In the genomic region with DNA sequence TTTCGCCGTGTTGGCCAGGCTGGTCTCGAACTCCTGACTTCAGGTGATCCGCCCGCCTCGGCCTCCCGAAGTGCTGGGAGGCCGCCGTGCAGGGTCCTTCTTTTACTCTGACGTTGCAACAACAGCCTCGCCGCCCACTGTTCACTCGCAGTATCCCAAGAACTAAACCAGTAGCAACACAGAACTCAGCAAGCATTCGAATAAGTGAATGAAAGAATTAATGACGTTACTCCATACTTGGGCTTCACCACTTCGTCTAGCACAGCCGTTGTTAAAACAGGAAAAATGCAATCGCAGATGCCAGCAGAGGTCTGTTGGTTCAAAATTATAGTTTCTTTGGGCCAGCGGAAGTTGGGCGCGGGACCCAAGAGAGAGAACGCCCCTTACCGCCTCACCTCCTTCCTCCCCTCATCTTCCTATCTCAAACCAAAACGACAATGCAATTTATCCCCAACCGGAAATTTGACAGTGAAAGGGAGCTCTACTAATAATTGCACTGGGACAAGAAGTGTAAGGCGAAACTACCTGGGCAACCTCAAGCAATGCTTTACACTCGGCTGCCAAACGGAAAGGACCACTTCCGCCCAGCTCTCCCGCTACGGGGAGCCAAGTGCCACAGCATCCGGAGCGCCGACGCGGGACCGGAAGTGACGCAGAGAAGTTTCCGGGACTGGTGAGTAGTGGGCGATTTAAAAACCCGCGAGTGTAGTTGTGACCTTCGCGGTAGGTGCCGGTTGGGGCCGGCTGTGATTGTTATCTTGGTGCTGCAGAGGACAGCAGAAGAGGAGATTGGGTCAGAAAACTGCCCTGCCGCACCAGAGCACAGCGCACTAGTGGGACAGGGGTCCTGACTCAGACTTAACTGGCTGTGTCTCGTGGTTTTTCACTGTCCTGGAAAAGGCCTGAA, we compare ENCODE assay signal across 8 cellular contexts. TPM values are rescaled to one million over a fixed set of nuclear protein-coding genes. Genes with fewer than 3 reads are reported as not detected.
DNase-seq lines count a peak whose midpoint lies in the region; ATAC-seq, FAIRE-seq and TF ChIP-seq lines count a peak whose summit lies in the region.

TSS of gene NIF3L1 (plus strand) at position 653 of the 907 bp plus-strand sequence. CDS start 2,573 bp downstream, outside the sequence.
TSS of gene PPIL3 (minus strand) at position 359 of the 907 bp plus-strand sequence. CDS start 1,462 bp downstream, outside the sequence.

- H3K27me3 ChIP-seq in adrenal gland (no peaks in the 10 kb centered on the region), heart left ventricle (no peaks in the 10 kb centered on the region), upper lobe of left lung (no peaks in the 10 kb centered on the region)

- peaks cover 8 to 26% of the 10 kb centered on the region in 2 donors for H3K4me1 ChIP-seq in adrenal gland (replicated peaks in 1 of 2)
- H3K4me1 ChIP-seq in heart left ventricle, result peaks cover 0 to 30% (median 13%) of the 10 kb centered on the region in 12 donors
- peaks cover 18 to 31% (median 21%) of the 10 kb centered on the region in 4 donors for H3K4me1 ChIP-seq in upper lobe of left lung

- peaks cover 0 to 24% of the 10 kb centered on the region in 2 donors for H3K36me3 ChIP-seq in adrenal gland (replicated peaks in 1 of 2)
- H3K36me3 ChIP-seq in heart left ventricle, result peaks cover 0 to 39% (median 32%) of the 10 kb centered on the region in 9 donors
- H3K36me3 ChIP-seq in upper lobe of left lung, result peaks cover 3 to 28% (median 11%) of the 10 kb centered on the region in 4 donors

- intact Hi-C loops in adrenal gland (cut with DNase I) (no loop called here), heart left ventricle (cut with DNase I) (loop anchor here in 5 of 10 donors (1.0 to 10.0 kb wide), 7 partner anchors 24 to 176 kb away; partner anchors contain the start of genes CLK1 (in 2 of the 5), BZW1 (in 1 of the 5) and ORC2 (in 1 of the 5)), posterior cingulate gyrus (cut with DNase I) (loop anchor here (2.0 kb wide), 1 partner anchor 24 kb away; the partner anchor contains the start of gene CLK1)

- peak; percentile 68 for TF ChIP-seq POLR2A in GM12891 (IDR thresholded peaks at IDR 0.05; ENCODE audit: low read depth, low read length)
- TF ChIP-seq POLR2A in adrenal gland (IDR thresholded peaks at IDR 0.05), result peak; percentile 30 to 70
- TF ChIP-seq POLR2A in heart left ventricle (IDR thresholded peaks at IDR 0.05), result peak in 1 of 2 donors; percentile 48
- peak in 3 of 4 donors; percentile 55 to 73 (median 72) for TF ChIP-seq POLR2A in upper lobe of left lung (IDR thresholded peaks at IDR 0.05)

- DNase-seq in GM12891 (ENCODE audit: insufficient read length, low spot score), result peak; percentile 66
- DNase-seq in NCI-H146 (lab: John Stamatoyannopoulos, UW), result peak; percentile 93
- DNase-seq in T-helper 1 cell, result peak; percentile 88 to 99 (median 93)
- DNase-seq in adrenal gland, result peak; percentile 95 to 98 (median 98)
- peak; percentile 95 to 97 (median 97) for DNase-seq in heart left ventricle
- DNase-seq in posterior cingulate gyrus, result peak; percentile 88 to 99 (median 95)
- DNase-seq in upper lobe of left lung, result peak; percentile 97

- TF ChIP-seq EP300 in upper lobe of left lung (IDR thresholded peaks at IDR 0.05), result peak in 2 of 4 donors; percentile 7 to 9

- H3K27ac ChIP-seq in adrenal gland (peak within 1 kb of the TSS; percentile 91 to 99 (median 96)), heart left ventricle (peak within 1 kb of the TSS; percentile 65 to 97 (median 92)), upper lobe of left lung (peak within 1 kb of the TSS; percentile 91 to 95 (median 93))

- 0 to 1% (median 0%) methylated on average over 38 to 49 of the region's 49 CpGs for WGBS in adrenal gland, 4 donors
- 0% methylated on average over 49 of the region's 49 CpGs for WGBS in heart left ventricle, 4 donors
- 0% methylated on average over 33 to 49 of the region's 49 CpGs for WGBS in upper lobe of left lung, 2 donors

- ATAC-seq in HG02852 (IDR thresholded peaks at IDR 0.05; ENCODE audit: unreplicated experiment), result peak; percentile 87
- peak; percentile 96 to 98 (median 97) for ATAC-seq in heart left ventricle
- peak; percentile 97 to 98 for ATAC-seq in upper lobe of left lung (ENCODE audit: low FRiP score in 2 of 2)

- peak; percentile 97 for FAIRE-seq in GM12891 (lab: Jason Lieb, UNC)

- H3K9me3 ChIP-seq in adrenal gland (replicated peaks in 1 of 3) (no peaks in the 10 kb centered on the region), heart left ventricle (no peaks in the 10 kb centered on the region), upper lobe of left lung (no peaks in the 10 kb centered on the region)

- peak in 1 of 6 experiments; percentile 9 for TF ChIP-seq CTCF in adrenal gland (IDR thresholded peaks at IDR 0.05)
- TF ChIP-seq CTCF in heart left ventricle (IDR thresholded peaks at IDR 0.05), result no peak
- TF ChIP-seq CTCF in upper lobe of left lung (IDR thresholded peaks at IDR 0.05), result peak in 2 of 6 experiments; percentile 15 to 19

- H3K4me3 ChIP-seq in adrenal gland (peak within 1 kb of the TSS; percentile 4 to 94 (median 76)), heart left ventricle (peak within 1 kb of the TSS; percentile 57 to 89 (median 72)), upper lobe of left lung (peak within 1 kb of the TSS; percentile 33 to 81 (median 71))

TF ChIP-seq in GM12891, 5 proteins besides CTCF, POLR2A, EP300 and RAD21:
- TF ChIP-seq POLR2AphosphoS5 (IDR thresholded peaks at IDR 0.05; ENCODE audit: low read depth, low read length) (peak; percentile 75), TAF1 (IDR thresholded peaks at IDR 0.05; ENCODE audit: low read depth, low read length) (peak; percentile 77), SPI1 (IDR thresholded peaks at IDR 0.05; ENCODE audit: low read depth, low read length) (peak; percentile 56), POU2F2 (IDR thresholded peaks at IDR 0.05; ENCODE audit: low read depth, low read length) (peak; percentile 64), PAX5 (IDR thresholded peaks at IDR 0.05; ENCODE audit: insufficient read depth, low read length, severe bottlenecking) (no peak)

RNA-seq across cellular contexts. Expression of gene NIF3L1, which starts in this region (rescaled TPM):
- polyA plus RNA-seq in GM12891 (2012; ENCODE audit: low read depth, missing spikeins), result 17.8 TPM
- total RNA-seq in adrenal gland (10 to 100 TPM; 10.1 to 35.5 (median 24.7) TPM), heart left ventricle (10 to 100 TPM; 16.6 to 27.1 (median 21.6) TPM), upper lobe of left lung (10 to 100 TPM; 14.7 to 22.2 (median 19.4) TPM)
- polyA plus RNA-seq in adrenal gland (10 to 100 TPM; 15.8 to 60.1 (median 17.0) TPM), heart left ventricle (10 to 100 TPM; 12.0 to 43.3 TPM)

RNA-seq across cellular contexts. Expression of gene PPIL3, which starts in this region (rescaled TPM):
- polyA plus RNA-seq in GM12891 (2012; ENCODE audit: low read depth, missing spikeins), result 61.1 TPM
- total RNA-seq in adrenal gland, result 100 to 1,000 TPM in 1 of 8 donors, 10 to 100 TPM in 7; 13.2 to 186 (median 28.5) TPM
- polyA plus RNA-seq in adrenal gland, result 10 to 100 TPM; 32.3 to 53.3 (median 34.0) TPM
- total RNA-seq in heart left ventricle, result 10 to 100 TPM; 11.3 to 27.7 (median 22.2) TPM
- polyA plus RNA-seq in heart left ventricle, result 10 to 100 TPM; 12.3 to 20.8 TPM
- 10 to 100 TPM; 15.7 to 28.8 (median 19.5) TPM for total RNA-seq in upper lobe of left lung

Comparison
In these comparisons a context has a peak if more than half of its experiments do, and no peak if none do; other contexts are left out.
1. Peak in every context shown above with its lines: DNase-seq, ATAC-seq, H3K4me3 ChIP-seq and H3K27ac ChIP-seq.